In genomic region chr11:73414977-73415492, GRCh38 we compare ENCODE assay signal across 10 cellular contexts. TPM values are rescaled to one million over a fixed set of nuclear protein-coding genes. Genes with fewer than 3 reads are reported as not detected.
DNase-seq lines count a peak whose midpoint lies in the region; ATAC-seq, FAIRE-seq and TF ChIP-seq lines count a peak whose summit lies in the region.
"Had no signal": no experiment of that assay in that cellular context is flagged by ENCODE, and none has a peak within 500 bp of the region (broad histone marks: within the 10 kb centered on the region; RNA-seq: fewer than 3 reads in every experiment).

No MANE protein-coding gene starts in this region.

- ATAC-seq in left cardiac atrium (peak; percentile 34 to 59), Right ventricle myocardium superior (ENCODE audit: poor library complexity) (no peak), memory B cell (ENCODE audit: low read depth) (no peak), HG02970 (IDR thresholded peaks at IDR 0.05; ENCODE audit: low FRiP score, unreplicated experiment) (no peak), HG02642 (IDR thresholded peaks at IDR 0.05; ENCODE audit: poor library complexity, unreplicated experiment) (no peak), GM18519 (IDR thresholded peaks at IDR 0.05; ENCODE audit: low FRiP score, unreplicated experiment) (no peak)

- H3K9me3 Mint-ChIP-seq in astrocyte (ENCODE audit: unreplicated experiment) = no peaks in the 10 kb centered on the region
- H3K9me3 Mint-ChIP-seq in memory B cell = peaks cover 2% of the 10 kb centered on the region

- H3K4me3 ChIP-seq in astrocyte (ENCODE audit: insufficient read depth, low read depth, low read length) = no peak overlapping the region

- peaks cover 53% of the 10 kb centered on the region for H3K4me1 Mint-ChIP-seq in astrocyte (ENCODE audit: low read depth, unreplicated experiment)
- peaks cover 3% of the 10 kb centered on the region for H3K4me1 Mint-ChIP-seq in memory B cell

- no peaks in the 10 kb centered on the region for H3K27me3 Mint-ChIP-seq in astrocyte (ENCODE audit: low read depth, unreplicated experiment)
- H3K27me3 Mint-ChIP-seq in memory B cell = no peaks in the 10 kb centered on the region
- H3K27me3 Mint-ChIP-seq: B cell had no signal

- H3K9ac ChIP-seq in astrocyte (ENCODE audit: low read length) = no peak overlapping the region

- no peaks in the 10 kb centered on the region for H3K27me3 ChIP-seq in astrocyte (ENCODE audit: insufficient read depth, low read length)

- H3K79me2 ChIP-seq in astrocyte (ENCODE audit: insufficient read depth, low read length) = no peaks in the 10 kb centered on the region

- H3K36me3 Mint-ChIP-seq in astrocyte (ENCODE audit: low read depth, unreplicated experiment) (peaks cover 24% of the 10 kb centered on the region), memory B cell (peaks cover 23% of the 10 kb centered on the region)

- no peak for DNase-seq in left cardiac atrium
- no peak for DNase-seq in Right ventricle myocardium superior
- peak; percentile 72 for DNase-seq in astrocyte (ENCODE audit: low read depth)
- DNase-seq in memory B cell (ENCODE audit: low spot score in 2 of 2) = no peak
- DNase-seq in NCI-H345 treated with DMSO at 0.1 percent for 48 hours (lab: John Stamatoyannopoulos, UW; ENCODE audit: unreplicated experiment) = no peak
- DNase-seq: activated gamma-delta T cell treated with Interleukin-2 at 50 U/mL for 16 hours had no signal

- H3K9me3 ChIP-seq in astrocyte (ENCODE audit: insufficient read depth, low read depth, low read length) = no peaks in the 10 kb centered on the region

- no peak overlapping the region for H3K4me2 ChIP-seq in astrocyte (ENCODE audit: low read length)

- peaks cover 3% of the 10 kb centered on the region for H3K36me3 ChIP-seq in astrocyte (ENCODE audit: insufficient read depth, low read length)

- H3K4me1 ChIP-seq in astrocyte (ENCODE audit: insufficient read depth, low read length) = peaks cover 21% of the 10 kb centered on the region

- H2AFZ ChIP-seq in astrocyte (ENCODE audit: low read depth, low read length) = no peak overlapping the region

- intact Hi-C loops in left cardiac atrium (cut with DNase I) (no loop called here), Right ventricle myocardium superior (cut with DNase I) (no loop called here)

- H3K27ac Mint-ChIP-seq in astrocyte (ENCODE audit: unreplicated experiment) (peak overlapping the region; percentile 83), memory B cell (peak overlapping the region; percentile 53)
- H3K27ac Mint-ChIP-seq: B cell had no signal

- TF ChIP-seq CTCF in astrocyte (IDR thresholded peaks at IDR 0.05; ENCODE audit: insufficient read depth, low read depth, low read length) = no peak

- H4K20me1 ChIP-seq in astrocyte (ENCODE audit: insufficient read depth, low read length) = no peaks in the 10 kb centered on the region

- H3K4me3 Mint-ChIP-seq in astrocyte (ENCODE audit: unreplicated experiment) (no peak overlapping the region), memory B cell (no peak overlapping the region)
- H3K4me3 Mint-ChIP-seq: B cell had no signal

- FAIRE-seq in astrocyte (lab: Jason Lieb, UNC) = peak; percentile 62

- H3K27ac ChIP-seq in astrocyte (ENCODE audit: low read depth, low read length) = peak overlapping the region; percentile 13

RNA-seq across cellular contexts. Expression of gene RELT, which starts 38.8 kb away (rescaled TPM):
- total RNA-seq in left cardiac atrium (1 to 10 TPM; 4.3 to 8.3 TPM), Right ventricle myocardium superior (1.3 TPM), astrocyte (3.6 and 5.2 TPM in 2 replicates)

Comparison
In these comparisons a context has a peak if more than half of its experiments do, and no peak if none do; other contexts are left out.
1. ATAC-seq: peak in left cardiac atrium (2 of 2); none in Right ventricle myocardium superior (single experiment), memory B cell (single experiment), HG02970 (single experiment), HG02642 (single experiment) and GM18519 (single experiment).